Comparison of ENCODE assay signal across 1 cellular context in the genomic region with DNA sequence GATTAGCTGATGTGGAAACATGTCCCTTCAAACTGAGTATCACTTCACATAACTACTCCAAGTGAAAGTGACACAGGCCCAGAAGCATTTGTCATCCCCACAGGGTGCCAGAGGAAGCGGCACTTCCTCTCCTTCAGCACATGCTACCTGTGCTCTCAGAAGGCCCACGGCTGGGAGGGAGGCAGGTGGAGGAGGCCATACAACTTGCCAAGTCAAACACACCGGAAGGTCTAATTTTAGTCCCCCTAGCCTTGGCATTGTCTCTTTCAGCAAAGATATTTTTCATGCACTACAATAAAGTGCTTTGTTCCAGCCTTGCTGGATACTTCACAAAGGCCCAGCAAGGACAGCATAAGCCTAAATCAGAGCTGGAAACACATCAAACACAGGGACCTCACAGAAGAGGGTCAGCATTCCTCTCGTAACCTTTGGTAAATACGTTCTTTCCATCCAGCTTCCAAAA.
A peak's percentile ranks its signal among the peaks of the same experiment; 100 is the strongest.
TF ChIP-seq lines count a peak whose summit lies in the region.

No MANE protein-coding gene starts in this region.

TF ChIP-seq in HepG2, 621 proteins besides CTCF, POLR2A, EP300 and RAD21 (continued from another document and continues in another):
- peak; percentile 64; the same call in 1 of the 2 replicates for TF ChIP-seq REPIN1 (CRISPR knock-in tag; IDR thresholded peaks at IDR 0.05; ENCODE audit: borderline replicate concordance, low read depth)
- TF ChIP-seq, protein P1, sequence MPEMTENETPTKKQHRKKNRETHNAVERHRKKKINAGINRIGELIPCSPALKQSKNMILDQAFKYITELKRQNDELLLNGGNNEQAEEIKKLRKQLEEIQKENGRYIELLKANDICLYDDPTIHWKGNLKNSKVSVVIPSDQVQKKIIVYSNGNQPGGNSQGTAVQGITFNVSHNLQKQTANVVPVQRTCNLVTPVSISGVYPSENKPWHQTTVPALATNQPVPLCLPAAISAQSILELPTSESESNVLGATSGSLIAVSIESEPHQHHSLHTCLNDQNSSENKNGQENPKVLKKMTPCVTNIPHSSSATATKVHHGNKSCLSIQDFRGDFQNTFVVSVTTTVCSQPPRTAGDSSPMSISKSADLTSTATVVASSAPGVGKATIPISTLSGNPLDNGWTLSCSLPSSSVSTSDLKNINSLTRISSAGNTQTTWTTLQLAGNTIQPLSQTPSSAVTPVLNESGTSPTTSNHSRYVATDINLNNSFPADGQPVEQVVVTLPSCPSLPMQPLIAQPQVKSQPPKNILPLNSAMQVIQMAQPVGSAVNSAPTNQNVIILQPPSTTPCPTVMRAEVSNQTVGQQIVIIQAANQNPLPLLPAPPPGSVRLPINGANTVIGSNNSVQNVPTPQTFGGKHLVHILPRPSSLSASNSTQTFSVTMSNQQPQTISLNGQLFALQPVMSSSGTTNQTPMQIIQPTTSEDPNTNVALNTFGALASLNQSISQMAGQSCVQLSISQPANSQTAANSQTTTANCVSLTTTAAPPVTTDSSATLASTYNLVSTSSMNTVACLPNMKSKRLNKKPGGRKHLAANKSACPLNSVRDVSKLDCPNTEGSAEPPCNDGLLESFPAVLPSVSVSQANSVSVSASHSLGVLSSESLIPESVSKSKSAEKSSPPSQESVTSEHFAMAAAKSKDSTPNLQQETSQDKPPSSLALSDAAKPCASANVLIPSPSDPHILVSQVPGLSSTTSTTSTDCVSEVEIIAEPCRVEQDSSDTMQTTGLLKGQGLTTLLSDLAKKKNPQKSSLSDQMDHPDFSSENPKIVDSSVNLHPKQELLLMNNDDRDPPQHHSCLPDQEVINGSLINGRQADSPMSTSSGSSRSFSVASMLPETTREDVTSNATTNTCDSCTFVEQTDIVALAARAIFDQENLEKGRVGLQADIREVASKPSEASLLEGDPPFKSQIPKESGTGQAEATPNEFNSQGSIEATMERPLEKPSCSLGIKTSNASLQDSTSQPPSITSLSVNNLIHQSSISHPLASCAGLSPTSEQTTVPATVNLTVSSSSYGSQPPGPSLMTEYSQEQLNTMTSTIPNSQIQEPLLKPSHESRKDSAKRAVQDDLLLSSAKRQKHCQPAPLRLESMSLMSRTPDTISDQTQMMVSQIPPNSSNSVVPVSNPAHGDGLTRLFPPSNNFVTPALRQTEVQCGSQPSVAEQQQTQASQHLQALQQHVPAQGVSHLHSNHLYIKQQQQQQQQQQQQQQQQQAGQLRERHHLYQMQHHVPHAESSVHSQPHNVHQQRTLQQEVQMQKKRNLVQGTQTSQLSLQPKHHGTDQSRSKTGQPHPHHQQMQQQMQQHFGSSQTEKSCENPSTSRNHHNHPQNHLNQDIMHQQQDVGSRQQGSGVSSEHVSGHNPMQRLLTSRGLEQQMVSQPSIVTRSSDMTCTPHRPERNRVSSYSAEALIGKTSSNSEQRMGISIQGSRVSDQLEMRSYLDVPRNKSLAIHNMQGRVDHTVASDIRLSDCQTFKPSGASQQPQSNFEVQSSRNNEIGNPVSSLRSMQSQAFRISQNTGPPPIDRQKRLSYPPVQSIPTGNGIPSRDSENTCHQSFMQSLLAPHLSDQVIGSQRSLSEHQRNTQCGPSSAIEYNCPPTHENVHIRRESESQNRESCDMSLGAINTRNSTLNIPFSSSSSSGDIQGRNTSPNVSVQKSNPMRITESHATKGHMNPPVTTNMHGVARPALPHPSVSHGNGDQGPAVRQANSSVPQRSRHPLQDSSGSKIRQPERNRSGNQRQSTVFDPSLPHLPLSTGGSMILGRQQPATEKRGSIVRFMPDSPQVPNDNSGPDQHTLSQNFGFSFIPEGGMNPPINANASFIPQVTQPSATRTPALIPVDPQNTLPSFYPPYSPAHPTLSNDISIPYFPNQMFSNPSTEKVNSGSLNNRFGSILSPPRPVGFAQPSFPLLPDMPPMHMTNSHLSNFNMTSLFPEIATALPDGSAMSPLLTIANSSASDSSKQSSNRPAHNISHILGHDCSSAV (CRISPR knock-in tag; IDR thresholded peaks at IDR 0.05; ENCODE audit: borderline replicate concordance): no peak
- no peak for TF ChIP-seq SUZ12 (IDR thresholded peaks at IDR 0.05; ENCODE audit: low read depth, low read length)
- 0 out of 2 replicates have a peak, but pooled peaks have one; percentile 39 for TF ChIP-seq MLXIP (CRISPR knock-in tag; IDR thresholded peaks at IDR 0.05; ENCODE audit: borderline replicate concordance)
- TF ChIP-seq, protein P2, sequence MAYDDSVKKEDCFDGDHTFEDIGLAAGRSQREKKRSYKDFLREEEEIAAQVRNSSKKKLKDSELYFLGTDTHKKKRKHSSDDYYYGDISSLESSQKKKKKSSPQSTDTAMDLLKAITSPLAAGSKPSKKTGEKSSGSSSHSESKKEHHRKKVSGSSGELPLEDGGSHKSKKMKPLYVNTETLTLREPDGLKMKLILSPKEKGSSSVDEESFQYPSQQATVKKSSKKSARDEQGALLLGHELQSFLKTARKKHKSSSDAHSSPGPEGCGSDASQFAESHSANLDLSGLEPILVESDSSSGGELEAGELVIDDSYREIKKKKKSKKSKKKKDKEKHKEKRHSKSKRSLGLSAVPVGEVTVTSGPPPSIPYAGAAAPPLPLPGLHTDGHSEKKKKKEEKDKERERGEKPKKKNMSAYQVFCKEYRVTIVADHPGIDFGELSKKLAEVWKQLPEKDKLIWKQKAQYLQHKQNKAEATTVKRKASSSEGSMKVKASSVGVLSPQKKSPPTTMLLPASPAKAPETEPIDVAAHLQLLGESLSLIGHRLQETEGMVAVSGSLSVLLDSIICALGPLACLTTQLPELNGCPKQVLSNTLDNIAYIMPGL (CRISPR knock-in tag; IDR thresholded peaks at IDR 0.05; ENCODE audit: borderline replicate concordance in 1 of 2, low read depth in 1 of 2): 0 out of 4 replicates have a peak, but pooled peaks of 1 of the 2 experiments have one; percentile 13
- peak; percentile 56 for TF ChIP-seq PPARG (CRISPR knock-in tag; conservative IDR thresholded peaks at IDR 0.05)
- no peak for TF ChIP-seq ZNF777 (CRISPR knock-in tag; IDR thresholded peaks at IDR 0.05)
- no peak for TF ChIP-seq MTA3 (CRISPR knock-in tag; IDR thresholded peaks at IDR 0.05)
- TF ChIP-seq, protein P3, sequence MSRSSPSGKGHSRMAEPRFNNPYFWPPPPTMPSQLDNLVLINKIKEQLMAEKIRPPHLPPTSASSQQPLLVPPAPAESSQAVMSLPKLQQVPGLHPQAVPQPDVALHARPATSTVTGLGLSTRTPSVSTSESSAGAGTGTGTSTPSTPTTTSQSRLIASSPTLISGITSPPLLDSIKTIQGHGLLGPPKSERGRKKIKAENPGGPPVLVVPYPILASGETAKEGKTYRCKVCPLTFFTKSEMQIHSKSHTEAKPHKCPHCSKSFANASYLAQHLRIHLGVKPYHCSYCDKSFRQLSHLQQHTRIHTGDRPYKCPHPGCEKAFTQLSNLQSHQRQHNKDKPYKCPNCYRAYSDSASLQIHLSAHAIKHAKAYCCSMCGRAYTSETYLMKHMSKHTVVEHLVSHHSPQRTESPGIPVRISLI (CRISPR knock-in tag; IDR thresholded peaks at IDR 0.05; ENCODE audit: borderline replicate concordance): peak; percentile 36; the same call in 1 of the 2 replicates
- no peak for TF ChIP-seq KLF15 (CRISPR knock-in tag; IDR thresholded peaks at IDR 0.05; ENCODE audit: borderline replicate concordance)
- TF ChIP-seq ARID5B (CRISPR knock-in tag; IDR thresholded peaks at IDR 0.05): peak; percentile 98
- TF ChIP-seq SAP130 (CRISPR knock-in tag; IDR thresholded peaks at IDR 0.05; ENCODE audit: low read depth): peak; percentile 89
- TF ChIP-seq SP5 (CRISPR knock-in tag; IDR thresholded peaks at IDR 0.05; ENCODE audit: borderline replicate concordance, low read depth): peak; percentile 65
- peak; percentile 92 for TF ChIP-seq NCOA2 (CRISPR knock-in tag; IDR thresholded peaks at IDR 0.05)
- TF ChIP-seq KLF6 (CRISPR knock-in tag; IDR thresholded peaks at IDR 0.05): peak; percentile 39; the same call in 1 of the 2 replicates
- 0 out of 2 replicates have a peak, but pooled peaks have one; percentile 59 for TF ChIP-seq ZNF749 (CRISPR knock-in tag; IDR thresholded peaks at IDR 0.05; ENCODE audit: borderline replicate concordance)
- TF ChIP-seq KDM1A (CRISPR knock-in tag; IDR thresholded peaks at IDR 0.05): peak; percentile 89
- no peak for TF ChIP-seq MAZ (IDR thresholded peaks at IDR 0.05; ENCODE audit: borderline replicate concordance, low read depth, low read length)
- no peak for TF ChIP-seq MAZ (CRISPR knock-in tag; IDR thresholded peaks at IDR 0.05; ENCODE audit: low read depth)
- TF ChIP-seq ZFP36 (IDR thresholded peaks at IDR 0.05; ENCODE audit: borderline replicate concordance, low read depth, low read length, partially characterized antibody): no peak
- peak; percentile 12 for TF ChIP-seq SKI (IDR thresholded peaks at IDR 0.05; ENCODE audit: partially characterized antibody)
- TF ChIP-seq AHDC1 (CRISPR knock-in tag; IDR thresholded peaks at IDR 0.05; ENCODE audit: borderline replicate concordance): peak; percentile 57; the same call in 1 of the 2 replicates
- TF ChIP-seq SP2 (CRISPR knock-in tag; IDR thresholded peaks at IDR 0.05): no peak
- TF ChIP-seq DRAP1 (CRISPR knock-in tag; IDR thresholded peaks at IDR 0.05): 0 out of 2 replicates have a peak, but pooled peaks have one; percentile 36
- peak; percentile 91 for TF ChIP-seq ZNF567 (CRISPR knock-in tag; IDR thresholded peaks at IDR 0.05; ENCODE audit: borderline replicate concordance)
